20 cellular contexts compared by ENCODE assay signal in genomic region chr11:46001427-46002049, GRCh38.
DNase-seq lines count a peak whose midpoint lies in the region; ATAC-seq and TF ChIP-seq lines count a peak whose summit lies in the region.
"Had no signal": no experiment of that assay in that cellular context is flagged by ENCODE, and none has a peak within 500 bp of the region (broad histone marks: within the 10 kb centered on the region; RNA-seq: fewer than 3 reads in every experiment).

No MANE protein-coding gene starts in this region.

- no peak for TF ChIP-seq CTCF in AG10803 (conservative IDR thresholded peaks at IDR 0.05; ENCODE audit: low read length)
- TF ChIP-seq CTCF in endodermal cell (conservative IDR thresholded peaks at IDR 0.05): no peak
- TF ChIP-seq CTCF in esophagus muscularis mucosa (IDR thresholded peaks at IDR 0.05): no peak

- H3K9me3 Mint-ChIP-seq in endodermal cell: no peaks in the 10 kb centered on the region
- no peaks in the 10 kb centered on the region for H3K9me3 Mint-ChIP-seq in activated CD4-positive, alpha-beta T cell treated with anti-CD3 and anti-CD28 coated beads, Interleukin-2, amount 10 ng/mL, durations not matched to agents 7 days and 5 days
- H3K9me3 Mint-ChIP-seq: activated naive CD4-positive, alpha-beta T cell treated with anti-CD3 and anti-CD28 coated beads, Interleukin-2, amount 50 U/mL, for 72 hours; stimulated activated effector memory CD8-positive, alpha-beta T cell treated with anti-CD3 and anti-CD28 coated beads, Interleukin-12 subunit alpha, Interleukin-12 subunit beta, amount 100 ng/mL, for 72 hours had no signal

- H3K36me3 ChIP-seq in endodermal cell (ENCODE audit: control insufficient read depth, insufficient read depth, low read length) (no peaks in the 10 kb centered on the region), SJCRH30 (no peaks in the 10 kb centered on the region), esophagus muscularis mucosa (no peaks in the 10 kb centered on the region)
- H3K36me3 ChIP-seq: vagina had no signal

- H3K27ac ChIP-seq in endodermal cell (ENCODE audit: low read depth, low read length) (no peak overlapping the region), SJCRH30 (no peak overlapping the region), esophagus muscularis mucosa (replicated peaks in 1 of 4) (no peak overlapping the region)
- H3K27ac ChIP-seq: vagina had no signal

- no peak for TF ChIP-seq POLR2A in esophagus muscularis mucosa (IDR thresholded peaks at IDR 0.05; ENCODE audit: low read depth)

- POLR2A ChIA-PET in activated CD4-positive, alpha-beta T cell treated with anti-CD3 and anti-CD28 coated beads, Interleukin-2, amount 10 ng/mL, durations not matched to agents 7 days and 5 days (lab: Charles Lee): no interaction called here

- TF ChIP-seq EP300 in esophagus muscularis mucosa (IDR thresholded peaks at IDR 0.05): no peak

- no peaks in the 10 kb centered on the region for H3K27me3 ChIP-seq in endodermal cell (ENCODE audit: control insufficient read depth, insufficient read depth, low read length, poor library complexity, severe bottlenecking)
- H3K27me3 ChIP-seq in SJCRH30: no peaks in the 10 kb centered on the region
- no peaks in the 10 kb centered on the region for H3K27me3 ChIP-seq in esophagus muscularis mucosa
- H3K27me3 ChIP-seq: vagina had no signal

- H3K9ac ChIP-seq in endodermal cell (ENCODE audit: extremely low read depth, low read length, poor library complexity, severe bottlenecking): no peak overlapping the region

- DNase-seq in AG10803 (ENCODE audit: low read depth) (peak; percentile 80), LHCN-M2 (ENCODE audit: low read depth) (peak; percentile 29), endodermal cell (no peak), myocyte (ENCODE audit: low read depth) (peak; percentile 33), SJCRH30 (no peak), esophagus muscularis mucosa (ENCODE audit: extremely low spot score) (no peak)
- no peak for DNase-seq in activated CD4-positive, alpha-beta T cell treated with anti-CD3 and anti-CD28 coated beads, Interleukin-2, amount 10 ng/mL, durations not matched to agents 7 days and 5 days
- DNase-seq: activated CD8-positive, alpha-beta memory T cell treated with anti-CD3 and anti-CD28 coated beads, Interleukin-2, amount 50 U/mL, for 4 hours; DMS53; head of caudate nucleus; mammary epithelial cell; NCI-H1436 treated with DMSO at 0.1 percent for 48 hours; posterior cingulate gyrus; stimulated activated CD4-positive, alpha-beta T cell treated with anti-CD3 and anti-CD28 coated beads, Interleukin-1b, Interleukin-23, amount 100 ng/mL, for 48 hours had no signal

- H3K27me3 Mint-ChIP-seq in endodermal cell (ENCODE audit: insufficient read depth): no peaks in the 10 kb centered on the region
- no peaks in the 10 kb centered on the region for H3K27me3 Mint-ChIP-seq in activated CD4-positive, alpha-beta T cell treated with anti-CD3 and anti-CD28 coated beads, Interleukin-2, amount 10 ng/mL, durations not matched to agents 7 days and 5 days
- H3K27me3 Mint-ChIP-seq: B cell had no signal

- no peak for ATAC-seq in HG03520 (IDR thresholded peaks at IDR 0.05; ENCODE audit: unreplicated experiment)
- ATAC-seq: activated naive CD4-positive, alpha-beta T cell treated with anti-CD3 and anti-CD28 coated beads, Interleukin-2, amount 50 U/mL, for 72 hours; HCT116; stimulated activated effector memory CD8-positive, alpha-beta T cell treated with anti-CD3 and anti-CD28 coated beads, Interleukin-12 subunit alpha, Interleukin-12 subunit beta, amount 100 ng/mL, for 72 hours had no signal

- no peaks in the 10 kb centered on the region for H3K36me3 Mint-ChIP-seq in endodermal cell (ENCODE audit: low read depth)
- H3K36me3 Mint-ChIP-seq in activated CD4-positive, alpha-beta T cell treated with anti-CD3 and anti-CD28 coated beads, Interleukin-2, amount 10 ng/mL, durations not matched to agents 7 days and 5 days (ENCODE audit: low read depth): no peaks in the 10 kb centered on the region
- H3K36me3 Mint-ChIP-seq: activated naive CD4-positive, alpha-beta T cell treated with anti-CD3 and anti-CD28 coated beads, Interleukin-2, amount 50 U/mL, for 72 hours had no signal

- H3K4me1 ChIP-seq in endodermal cell (ENCODE audit: control insufficient read depth, insufficient read depth, low read length) (peaks cover 5% of the 10 kb centered on the region), SJCRH30 (peaks cover 11% of the 10 kb centered on the region), esophagus muscularis mucosa (peaks cover 5 to 37% (median 34%) of the 10 kb centered on the region in 4 donors)

- intact Hi-C loops in esophagus muscularis mucosa (cut with DNase I): loop anchor here (10.0 kb wide), 1 partner anchor 113 kb away; no protein-coding TSS in a partner anchor

- no peaks in the 10 kb centered on the region for H3K9me3 ChIP-seq in endodermal cell (ENCODE audit: control insufficient read depth, low read length)
- no peaks in the 10 kb centered on the region for H3K9me3 ChIP-seq in SJCRH30 (replicated peaks)
- no peaks in the 10 kb centered on the region for H3K9me3 ChIP-seq in esophagus muscularis mucosa
- H3K9me3 ChIP-seq: vagina had no signal

- H3K27ac Mint-ChIP-seq in endodermal cell: peak overlapping the region; percentile 84
- H3K27ac Mint-ChIP-seq in activated CD4-positive, alpha-beta T cell treated with anti-CD3 and anti-CD28 coated beads, Interleukin-2, amount 10 ng/mL, durations not matched to agents 7 days and 5 days: no peak overlapping the region
- H3K27ac Mint-ChIP-seq: activated naive CD4-positive, alpha-beta T cell treated with anti-CD3 and anti-CD28 coated beads, Interleukin-2, amount 50 U/mL, for 72 hours; B cell; stimulated activated effector memory CD8-positive, alpha-beta T cell treated with anti-CD3 and anti-CD28 coated beads, Interleukin-12 subunit alpha, Interleukin-12 subunit beta, amount 100 ng/mL, for 72 hours had no signal

- H3K4me1 Mint-ChIP-seq in endodermal cell: peaks cover 18% of the 10 kb centered on the region
- peaks cover 2% of the 10 kb centered on the region for H3K4me1 Mint-ChIP-seq in activated CD4-positive, alpha-beta T cell treated with anti-CD3 and anti-CD28 coated beads, Interleukin-2, amount 10 ng/mL, durations not matched to agents 7 days and 5 days

- CTCF ChIA-PET in activated CD4-positive, alpha-beta T cell treated with anti-CD3 and anti-CD28 coated beads, Interleukin-2, amount 10 ng/mL, durations not matched to agents 7 days and 5 days (lab: Charles Lee): no interaction called here

- WGBS in endodermal cell (ENCODE audit: insufficient coverage in 1 of 2, insufficient read length in 1 of 2), 2 experiments: 42 to 64% methylated on average over 4 to 5 of the region's 5 CpGs
- WGBS in esophagus muscularis mucosa: 71% methylated on average over 5 of the region's 5 CpGs

- H3K4me3 Mint-ChIP-seq in endodermal cell: no peak overlapping the region
- H3K4me3 Mint-ChIP-seq in activated CD4-positive, alpha-beta T cell treated with anti-CD3 and anti-CD28 coated beads, Interleukin-2, amount 10 ng/mL, durations not matched to agents 7 days and 5 days: no peak overlapping the region
- H3K4me3 Mint-ChIP-seq: B cell; stimulated activated effector memory CD8-positive, alpha-beta T cell treated with anti-CD3 and anti-CD28 coated beads, Interleukin-12 subunit alpha, Interleukin-12 subunit beta, amount 100 ng/mL, for 72 hours had no signal

- H3K4me3 ChIP-seq in AG10803 (ENCODE audit: low read length) (no peak overlapping the region), endodermal cell (ENCODE audit: low read length) (no peak overlapping the region), SJCRH30 (no peak overlapping the region), esophagus muscularis mucosa (no peak overlapping the region)
- H3K4me3 ChIP-seq: vagina had no signal

Comparison
In these comparisons a context has a peak if more than half of its experiments do, and no peak if none do; other contexts are left out.
1. DNase-seq: peak in AG10803 (single experiment), LHCN-M2 (single experiment) and myocyte (single experiment); none in endodermal cell (single experiment), SJCRH30 (0 of 2), activated CD4-positive, alpha-beta T cell treated with anti-CD3 and anti-CD28 coated beads, Interleukin-2, amount 10 ng/mL, durations not matched to agents 7 days and 5 days (single experiment) and esophagus muscularis mucosa (single experiment).